In genomic region chr17:61196302-61196704, GRCh38 we compare ENCODE assay signal across 18 cellular contexts.
A peak's percentile ranks its signal among the peaks of the same experiment; 100 is the strongest.
DNase-seq lines count a peak whose midpoint lies in the region; ATAC-seq, FAIRE-seq and TF ChIP-seq lines count a peak whose summit lies in the region.
"Had no signal": no experiment of that assay in that cellular context is flagged by ENCODE, and none has a peak within 500 bp of the region (broad histone marks: within the 10 kb centered on the region; RNA-seq: fewer than 3 reads in every experiment).

No MANE protein-coding gene starts in this region.

- no peak for ATAC-seq in pancreas
- ATAC-seq in GM18909 (IDR thresholded peaks at IDR 0.05; ENCODE audit: poor library complexity, unreplicated experiment): no peak

- no peak for TF ChIP-seq CTCF in HFF-Myc (IDR thresholded peaks at IDR 0.05; ENCODE audit: low read depth, low read length, missing control alignments)
- TF ChIP-seq CTCF in ascending aorta (IDR thresholded peaks at IDR 0.05): no peak
- no peak for TF ChIP-seq CTCF in liver (IDR thresholded peaks at IDR 0.05; ENCODE audit: low read depth, low read length, missing input control)
- no peak for TF ChIP-seq CTCF in tibial artery (IDR thresholded peaks at IDR 0.05)
- TF ChIP-seq CTCF in pancreas (IDR thresholded peaks at IDR 0.05): no peak

- no peaks in the 10 kb centered on the region for H3K36me3 ChIP-seq in ascending aorta
- H3K36me3 ChIP-seq in liver (ENCODE audit: control insufficient read depth in 4 of 4, insufficient read depth in 3 of 4, low read depth in 1 of 4, low read length in 3 of 4): no peaks in the 10 kb centered on the region
- H3K36me3 ChIP-seq in tibial artery: no peaks in the 10 kb centered on the region
- H3K36me3 ChIP-seq in pancreas: no peaks in the 10 kb centered on the region
- H3K36me3 ChIP-seq: neural progenitor cell, right atrium auricular region had no signal

- H3K27me3 ChIP-seq in ascending aorta (no peaks in the 10 kb centered on the region), liver (ENCODE audit: control insufficient read depth in 4 of 4, insufficient read depth in 4 of 4, low read length in 3 of 4) (no peaks in the 10 kb centered on the region), tibial artery (no peaks in the 10 kb centered on the region), pancreas (no peaks in the 10 kb centered on the region)
- H3K27me3 ChIP-seq: neural progenitor cell, right atrium auricular region had no signal

- H3K9me3 ChIP-seq in ascending aorta: no peaks in the 10 kb centered on the region
- H3K9me3 ChIP-seq in liver (ENCODE audit: control insufficient read depth in 4 of 4, low read length in 3 of 4): peaks cover 0 to 1% (median 0%) of the 10 kb centered on the region in 4 donors
- no peaks in the 10 kb centered on the region for H3K9me3 ChIP-seq in tibial artery
- H3K9me3 ChIP-seq in pancreas: no peaks in the 10 kb centered on the region

- no peak overlapping the region for H3K9ac ChIP-seq in liver (ENCODE audit: low read depth in 1 of 2, low read length in 2 of 2)
- H3K9ac ChIP-seq: neural progenitor cell had no signal

- 80% methylated on average over 7 of the region's 7 CpGs for WGBS in liver
- 90 to 92% methylated on average over 7 of the region's 7 CpGs for WGBS in pancreas, 2 donors

- DNase-seq in HFF-Myc (ENCODE audit: extremely low read depth, low read depth) (peak; percentile 45), ascending aorta (ENCODE audit: low spot score in 2 of 2) (no peak), tibial artery (no peak), pancreas (no peak), glomerular visceral epithelial cell (ENCODE audit: extremely low spot score) (no peak), SK-N-DZ (ENCODE audit: low spot score) (no peak)
- DNase-seq: activated CD4-positive, alpha-beta memory T cell treated with anti-CD3 and anti-CD28 coated beads, Interleukin-2, amount 10 ng/mL, durations not matched to agents 7 days and 5 days; C1 segment of cervical spinal cord; H9; NCI-H2029 treated with DMSO at 0.1 percent for 48 hours; NCI-H526; PC-9; stimulated activated CD4-positive, alpha-beta T cell treated with anti-CD3 and anti-CD28 coated beads, Interleukin-1b, Interleukin-23, amount 100 ng/mL, for 48 hours had no signal

- FAIRE-seq in pancreas (lab: Jason Lieb, UNC): no peak
- FAIRE-seq: endometrium had no signal

- peak overlapping the region; percentile 59 to 68 for H3K27ac ChIP-seq in ascending aorta
- H3K27ac ChIP-seq in liver (ENCODE audit: low read depth in 1 of 2, low read length in 2 of 2): peak overlapping the region in 1 of 2 donors; percentile 5
- H3K27ac ChIP-seq in tibial artery: peak overlapping the region; percentile 57 to 72
- H3K27ac ChIP-seq in pancreas: no peak overlapping the region
- H3K27ac ChIP-seq: neural progenitor cell, PC-9, right atrium auricular region had no signal

- intact Hi-C loops in ascending aorta (cut with DNase I): no loop called here
- intact Hi-C loops in tibial artery (cut with DNase I; ENCODE audit: low total_unique reads): no loop called here
- intact Hi-C loops in pancreas (cut with DNase I): no loop called here

- H3K4me1 ChIP-seq in ascending aorta (peaks cover 4 to 9% of the 10 kb centered on the region in 2 donors), liver (ENCODE audit: control insufficient read depth in 4 of 4, insufficient read depth in 4 of 4, low read length in 3 of 4) (no peaks in the 10 kb centered on the region), tibial artery (peaks cover 0 to 44% (median 18%) of the 10 kb centered on the region in 4 donors), pancreas (peaks cover 0 to 18% (median 12%) of the 10 kb centered on the region in 3 donors)
- H3K4me1 ChIP-seq: neural progenitor cell, right atrium auricular region had no signal

- H3K4me3 ChIP-seq in HFF-Myc (replicated peaks; ENCODE audit: low read depth, low read length) (no peak overlapping the region), ascending aorta (peak overlapping the region; percentile 6 to 43), liver (ENCODE audit: low read depth in 1 of 3, low read length in 3 of 3) (no peak overlapping the region), tibial artery (peak overlapping the region; percentile 0 to 14), pancreas (no peak overlapping the region)
- H3K4me3 ChIP-seq: neural progenitor cell, PC-9, right atrium auricular region had no signal

- no peak for TF ChIP-seq RAD21 in liver (IDR thresholded peaks at IDR 0.05)

TF ChIP-seq in liver, 16 proteins besides CTCF, POLR2A, EP300 and RAD21:
- TF ChIP-seq YY1 (IDR thresholded peaks at IDR 0.05) (no peak), NR2F2 (IDR thresholded peaks at IDR 0.05) (peak; percentile 47)

Comparison
In these comparisons a context has a peak if more than half of its experiments do, and no peak if none do; other contexts are left out.
1. H3K4me3 ChIP-seq: peak in ascending aorta (2 of 2) and tibial artery (2 of 2); none in HFF-Myc (single experiment), liver (0 of 3) and pancreas (0 of 4).
2. H3K27ac ChIP-seq: peak in ascending aorta (2 of 2) and tibial artery (2 of 2); none in pancreas (0 of 4).